9 cellular contexts compared by ENCODE assay signal in genomic region chr3:107987036-107987557, GRCh38.
DNase-seq lines count a peak whose midpoint lies in the region; ATAC-seq and TF ChIP-seq lines count a peak whose summit lies in the region.
"Had no signal": no experiment of that assay in that cellular context is flagged by ENCODE, and none has a peak within 500 bp of the region (broad histone marks: within the 10 kb centered on the region; RNA-seq: fewer than 3 reads in every experiment).

No MANE protein-coding gene starts in this region.

- WGBS in lower leg skin, 2 donors = 13% methylated on average over 7 of the region's 7 CpGs

- peaks cover 48% of the 10 kb centered on the region for H3K4me1 ChIP-seq in vagina

- H3K36me3 ChIP-seq in brain microvascular endothelial cell (replicated peaks) (no peaks in the 10 kb centered on the region), vagina (no peaks in the 10 kb centered on the region)
- H3K36me3 ChIP-seq: BLaER1 treated with 17β-estradiol and CSF1 and Interleukin-3, amounts not matched to agents 10 nM and 100 nM had no signal

- H3K9me3 ChIP-seq in vagina = no peaks in the 10 kb centered on the region
- H3K9me3 ChIP-seq: BLaER1 treated with 17β-estradiol and CSF1 and Interleukin-3, amounts not matched to agents 10 nM and 100 nM had no signal

- H3K27me3 ChIP-seq in brain microvascular endothelial cell (replicated peaks) (no peaks in the 10 kb centered on the region), vagina (no peaks in the 10 kb centered on the region)
- H3K27me3 ChIP-seq: BLaER1 treated with 17β-estradiol and CSF1 and Interleukin-3, amounts not matched to agents 10 nM and 100 nM had no signal

- TF ChIP-seq CTCF in brain microvascular endothelial cell (IDR thresholded peaks at IDR 0.05; ENCODE audit: low read depth, low read length, missing control alignments) (no peak), lower leg skin (IDR thresholded peaks at IDR 0.05) (no peak), vagina (IDR thresholded peaks at IDR 0.05) (no peak)

- TF ChIP-seq POLR2A in lower leg skin (IDR thresholded peaks at IDR 0.05) (no peak), vagina (IDR thresholded peaks at IDR 0.05) (no peak)

- intact Hi-C loops in lower leg skin (cut with DNase I; ENCODE audit: low total_unique reads) = no loop called here
- intact Hi-C loops in vagina (cut with DNase I) = no loop called here

- no peak for ATAC-seq in GM19455 (IDR thresholded peaks at IDR 0.05; ENCODE audit: unreplicated experiment)
- no peak for ATAC-seq in activated CD4-positive, CD25-positive, alpha-beta regulatory T cell treated with anti-CD3 and anti-CD28 coated beads, Interleukin-2, amount 50 U/mL, for 24 hours

- DNase-seq in SIG-M5 treated with dmso at 0.1 percent for 504 hours (lab: John Stamatoyannopoulos, UW; ENCODE audit: unreplicated experiment) (peak; percentile 56), SIG-M5 (lab: John Stamatoyannopoulos, UW) (no peak), brain microvascular endothelial cell (peak; percentile 95), lower leg skin (ENCODE audit: low spot score in 2 of 2) (peak; percentile 94 to 96), vagina (ENCODE audit: extremely low spot score in 2 of 2) (no peak), cerebellum (ENCODE audit: low spot score) (no peak)

- in situ Hi-C loops in brain microvascular endothelial cell (cut with HindIII; ENCODE audit: low pct_ligation_motif_present, low sequenced_read_pairs) = no loop called here

- H3K27ac ChIP-seq in brain microvascular endothelial cell (peak overlapping the region; percentile 51), vagina (peak overlapping the region; percentile 8)

- no peak overlapping the region for H3K4me3 ChIP-seq in brain microvascular endothelial cell (ENCODE audit: low read depth, low read length)
- H3K4me3 ChIP-seq in lower leg skin (ENCODE audit: low read depth, poor library complexity, severe bottlenecking) = no peak overlapping the region
- no peak overlapping the region for H3K4me3 ChIP-seq in vagina

Comparison
In these comparisons a context has a peak if more than half of its experiments do, and no peak if none do; other contexts are left out.
1. DNase-seq: peak in SIG-M5 treated with dmso at 0.1 percent for 504 hours (single experiment), brain microvascular endothelial cell (single experiment) and lower leg skin (2 of 2); none in SIG-M5 (single experiment), vagina (0 of 2) and cerebellum (single experiment).